Comparison of ENCODE assay signal across 8 cellular contexts in the genomic region with DNA sequence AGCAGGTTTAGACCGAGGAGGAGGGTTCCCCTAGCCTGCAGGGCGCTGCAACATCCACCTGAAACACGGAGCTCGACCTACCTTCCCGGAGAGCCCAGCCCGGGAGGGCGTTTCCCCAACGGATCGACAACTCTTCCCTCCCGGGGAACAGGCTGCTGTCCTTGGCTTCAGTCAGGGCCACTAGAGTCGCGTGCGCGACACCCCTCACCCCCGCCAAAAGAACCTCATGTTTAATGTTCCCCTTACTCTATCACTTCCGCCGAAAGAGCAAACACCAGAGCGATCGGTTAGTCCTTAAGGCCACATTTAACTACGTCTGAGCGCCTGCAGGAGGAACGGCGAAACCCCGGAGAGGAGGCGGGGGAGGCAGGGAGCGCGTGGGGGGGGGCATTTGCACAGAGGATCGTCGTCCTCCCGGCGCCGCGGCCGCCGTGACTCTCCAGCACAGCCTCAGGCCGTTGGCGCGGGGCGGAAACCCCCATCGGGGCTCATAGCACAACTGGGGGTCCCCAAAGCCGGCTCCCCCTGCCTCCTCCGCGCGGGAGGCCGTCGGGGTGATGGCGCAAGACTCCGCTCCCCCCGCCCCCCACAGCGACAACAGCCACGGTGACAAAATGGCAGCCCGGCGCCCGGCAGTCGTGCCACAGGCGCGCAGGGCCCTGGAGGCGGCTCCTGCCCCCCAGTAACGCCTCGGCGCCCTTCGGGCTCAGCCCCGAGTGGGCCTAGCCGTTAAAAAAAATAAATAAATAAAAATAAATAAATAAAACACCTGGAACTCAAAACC. TPM values are rescaled to one million over a fixed set of nuclear protein-coding genes. Genes with fewer than 3 reads are reported as not detected.
A peak's percentile ranks its signal among the peaks of the same experiment; 100 is the strongest.
DNase-seq lines count a peak whose midpoint lies in the region; ATAC-seq and TF ChIP-seq lines count a peak whose summit lies in the region.

No MANE protein-coding gene starts in this region.

- H3K9me3 ChIP-seq in neuron (ENCODE audit: low read length) (no peaks in the 10 kb centered on the region), thoracic aorta (no peaks in the 10 kb centered on the region)

- DNase-seq in NCI-H2029 (lab: John Stamatoyannopoulos, UW) (peak; percentile 30), NCI-H2029 treated with DMSO at 0.1 percent for 48 hours (lab: John Stamatoyannopoulos, UW) (no peak), HT-29 (ENCODE audit: low spot score) (peak; percentile 77), activated gamma-delta T cell treated with Interleukin-2 at 50 U/mL for 16 hours (peak; percentile 67), foreskin keratinocyte (peak; percentile 32 to 51), thoracic aorta (ENCODE audit: low spot score) (no peak)

- peak overlapping the region; percentile 69 for H3K4me3 ChIP-seq in neuron (ENCODE audit: low read length)
- peak overlapping the region; percentile 98 for H3K4me3 ChIP-seq in thoracic aorta

- H3K27me3 ChIP-seq in foreskin keratinocyte (no peaks in the 10 kb centered on the region), neuron (ENCODE audit: insufficient read depth, low read length) (no peaks in the 10 kb centered on the region), thoracic aorta (replicated peaks; ENCODE audit: insufficient read depth) (no peaks in the 10 kb centered on the region)

- H2AFZ ChIP-seq in neuron (ENCODE audit: low read depth, low read length) = no peak overlapping the region

- ATAC-seq in foreskin keratinocyte (peak; percentile 18), thoracic aorta (ENCODE audit: insufficient number of reproducible peaks, low FRiP score, low read depth) (no peak)

- H3K36me3 ChIP-seq in neuron (ENCODE audit: insufficient read depth, low read length) (peaks cover 3% of the 10 kb centered on the region), thoracic aorta (no peaks in the 10 kb centered on the region)

- H3K27ac ChIP-seq in foreskin keratinocyte = peak overlapping the region; percentile 97
- peak overlapping the region; percentile 96 to 99 for H3K27ac ChIP-seq in thoracic aorta

- peaks cover 11% of the 10 kb centered on the region for H3K4me1 ChIP-seq in foreskin keratinocyte
- H3K4me1 ChIP-seq in neuron (ENCODE audit: insufficient read depth, low read length) = peaks cover 34% of the 10 kb centered on the region
- H3K4me1 ChIP-seq in thoracic aorta (ENCODE audit: control insufficient read depth in 1 of 2, low read depth in 2 of 2) = peaks cover 19 to 45% of the 10 kb centered on the region in 2 donors

- peak; percentile 37; the same call in 1 of the 2 replicates for TF ChIP-seq POLR2A in Raji (IDR thresholded peaks at IDR 0.05; ENCODE audit: insufficient read depth, low read depth, low read length)

- no peak for TF ChIP-seq CTCF in foreskin keratinocyte (conservative IDR thresholded peaks at IDR 0.05)
- TF ChIP-seq CTCF in thoracic aorta (IDR thresholded peaks at IDR 0.05) = no peak

RNA-seq across cellular contexts. Expression of gene ANP32A, which starts 3.2 kb away (rescaled TPM):
- 91.6 and 113 TPM in 2 replicates for total RNA-seq in HT-29 (2014; rRNA removed; shearing (Covaris generic))
- total RNA-seq in foreskin keratinocyte = 104 and 145 TPM in 2 replicates
- 150 and 179 TPM in 2 replicates for polyA plus RNA-seq in foreskin keratinocyte
- 10 to 100 TPM; 46.0 to 54.2 TPM for total RNA-seq in thoracic aorta

Comparison
In these comparisons a context has a peak if more than half of its experiments do, and no peak if none do; other contexts are left out.
1. DNase-seq: peak in NCI-H2029 (single experiment), HT-29 (single experiment), activated gamma-delta T cell treated with Interleukin-2 at 50 U/mL for 16 hours (single experiment) and foreskin keratinocyte (2 of 2); none in NCI-H2029 treated with DMSO at 0.1 percent for 48 hours (single experiment) and thoracic aorta (single experiment).